17 cellular contexts compared by ENCODE assay signal in the genomic region with DNA sequence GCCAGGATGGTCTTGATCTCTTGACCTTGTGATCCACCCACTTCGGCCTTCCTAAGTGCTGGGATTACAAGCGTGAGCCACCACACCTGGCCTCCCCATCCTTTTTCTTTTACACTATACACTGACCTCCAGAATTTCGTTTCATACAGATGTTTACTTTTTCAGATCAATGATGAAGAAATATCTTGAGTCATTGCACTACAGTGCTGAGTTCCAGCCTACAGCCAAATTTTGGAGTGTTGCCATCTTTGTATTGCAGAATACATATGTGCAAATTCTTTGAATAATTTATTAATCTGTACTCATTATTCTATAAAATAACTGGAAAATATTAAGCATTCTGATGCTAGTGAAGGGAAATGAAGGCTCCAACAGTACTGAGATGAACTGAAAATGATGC. TPM values are rescaled to one million over a fixed set of nuclear protein-coding genes. Genes with fewer than 3 reads are reported as not detected.
"Had no signal": no experiment of that assay in that cellular context is flagged by ENCODE, and none has a peak within 500 bp of the region (broad histone marks: within the 10 kb centered on the region; RNA-seq: fewer than 3 reads in every experiment).

No MANE protein-coding gene starts in this region.

- H3K4me1 ChIP-seq: right atrium auricular region, thyroid gland, uterus had no signal

- H3K9me3 ChIP-seq: right atrium auricular region, thyroid gland, uterus had no signal

- H3K4me3 ChIP-seq: lung, right atrium auricular region, smooth muscle cell, thyroid gland, uterus had no signal

- H3K27ac ChIP-seq: right atrium auricular region, thyroid gland, uterus had no signal

- ATAC-seq: activated CD4-positive, alpha-beta T cell treated with anti-CD3 and anti-CD28 coated beads for 36 hours; activated naive CD8-positive, alpha-beta T cell treated with anti-CD3 and anti-CD28 coated beads, Interleukin-2, amount 50 U/mL, for 24 hours; esophagus mucosa; naive thymus-derived CD4-positive, alpha-beta T cell; stimulated activated effector memory CD8-positive, alpha-beta T cell treated with anti-CD3 and anti-CD28 coated beads, Interleukin-12 subunit alpha, Interleukin-12 subunit beta, amount 100 ng/mL, for 72 hours had no signal

- DNase-seq: activated CD4-positive, alpha-beta memory T cell treated with anti-CD3 and anti-CD28 coated beads, Interleukin-2, amount 10 ng/mL, durations not matched to agents 7 days and 5 days; activated CD4-positive, alpha-beta T cell treated with anti-CD3 and anti-CD28 coated beads for 36 hours; activated naive CD4-positive, alpha-beta T cell; activated naive CD8-positive, alpha-beta T cell treated with anti-CD3 and anti-CD28 coated beads, Interleukin-2, amount 50 U/mL, for 24 hours; cerebellar nuclear complex; endodermal cell; naive thymus-derived CD4-positive, alpha-beta T cell; T1000; thyroid gland; uterus had no signal

- H3K36me3 ChIP-seq: right atrium auricular region, thyroid gland, uterus had no signal

- H3K27me3 ChIP-seq: right atrium auricular region, thyroid gland, uterus had no signal

- H3K4me2 ChIP-seq: smooth muscle cell had no signal

RNA-seq across cellular contexts. Expression of gene ZPLD1, which starts 12.5 kb away (rescaled TPM):
- total RNA-seq: activated CD4-positive, alpha-beta memory T cell treated with anti-CD3 and anti-CD28 coated beads, Interleukin-2, amount 10 ng/mL, durations not matched to agents 7 days and 5 days; activated CD4-positive, alpha-beta T cell treated with anti-CD3 and anti-CD28 coated beads for 36 hours; dermis microvascular lymphatic vessel endothelial cell; esophagus mucosa; lung; mononuclear cell; naive thymus-derived CD4-positive, alpha-beta T cell; right atrium auricular region; smooth muscle cell had no signal
- polyA plus RNA-seq: naive thymus-derived CD4-positive, alpha-beta T cell had no signal
